9 cellular contexts compared by ENCODE assay signal in genomic region chr2:106161938-106162814, GRCh38. TPM values are rescaled to one million over a fixed set of nuclear protein-coding genes. Genes with fewer than 3 reads are reported as not detected.
A peak's percentile ranks its signal among the peaks of the same experiment; 100 is the strongest.
DNase-seq lines count a peak whose midpoint lies in the region; ATAC-seq and TF ChIP-seq lines count a peak whose summit lies in the region.
"Had no signal": no experiment of that assay in that cellular context is flagged by ENCODE, and none has a peak within 500 bp of the region (broad histone marks: within the 10 kb centered on the region; RNA-seq: fewer than 3 reads in every experiment).

No MANE protein-coding gene starts in this region.

- H3K4me1 ChIP-seq in CD4-positive, alpha-beta memory T cell (ENCODE audit: insufficient read depth, low read length) = peaks cover 77% of the 10 kb centered on the region

- no peak for ATAC-seq in central memory CD8-positive, alpha-beta T cell (replicated peaks; ENCODE audit: extremely low read depth, poor library complexity, severe bottlenecking)
- no peak for ATAC-seq in naive thymus-derived CD8-positive, alpha-beta T cell
- ATAC-seq in GM18861 (IDR thresholded peaks at IDR 0.05; ENCODE audit: unreplicated experiment) = no peak

- peak overlapping the region; percentile 80 for H3K27ac ChIP-seq in CD4-positive, alpha-beta memory T cell (ENCODE audit: low read depth, low read length)

- peaks cover 18 to 31% of the 10 kb centered on the region in 2 donors for H3K36me3 Mint-ChIP-seq in CD4-positive, alpha-beta memory T cell
- peaks cover 20% of the 10 kb centered on the region for H3K36me3 Mint-ChIP-seq in central memory CD8-positive, alpha-beta T cell (ENCODE audit: insufficient read depth)
- peaks cover 0 to 17% (median 12%) of the 10 kb centered on the region in 3 donors for H3K36me3 Mint-ChIP-seq in naive thymus-derived CD8-positive, alpha-beta T cell

- CTCF ChIA-PET in CD4-positive, alpha-beta memory T cell (lab: Charles Lee; ENCODE audit: partially characterized antibody) = interaction anchor here (0.7 to 6.7 kb wide), 6 partner anchors 9 to 77 kb away, joined by 3 to 65 read pairs (median 16); partner anchors contain the start of gene UXS1

- H3K27me3 ChIP-seq in CD4-positive, alpha-beta memory T cell (ENCODE audit: insufficient read depth, low read length) = no peaks in the 10 kb centered on the region
- H3K27me3 ChIP-seq: thyroid gland had no signal

- no peak; the same call in 1 of the 2 replicates for TF ChIP-seq EP300 in Ishikawa (IDR thresholded peaks at IDR 0.05; ENCODE audit: borderline replicate concordance)

- peak overlapping the region in 2 of 8 donors; percentile 87 to 98 for H3K4me3 Mint-ChIP-seq in CD4-positive, alpha-beta memory T cell
- no peak overlapping the region for H3K4me3 Mint-ChIP-seq in central memory CD8-positive, alpha-beta T cell
- H3K4me3 Mint-ChIP-seq in naive thymus-derived CD8-positive, alpha-beta T cell = peak overlapping the region in 9 of 10 donors; percentile 36 to 99 (median 96)

- peaks cover 0 to 3% (median 0%) of the 10 kb centered on the region in 8 donors for H3K9me3 Mint-ChIP-seq in CD4-positive, alpha-beta memory T cell
- H3K9me3 Mint-ChIP-seq in central memory CD8-positive, alpha-beta T cell = no peaks in the 10 kb centered on the region
- no peaks in the 10 kb centered on the region for H3K9me3 Mint-ChIP-seq in naive thymus-derived CD8-positive, alpha-beta T cell

- H3K36me3 ChIP-seq in CD4-positive, alpha-beta memory T cell (ENCODE audit: insufficient read depth, low read length) = no peaks in the 10 kb centered on the region
- H3K36me3 ChIP-seq: thyroid gland had no signal

- no peaks in the 10 kb centered on the region for H3K9me3 ChIP-seq in CD4-positive, alpha-beta memory T cell (ENCODE audit: control insufficient read depth in 1 of 2, low read length in 2 of 2)
- H3K9me3 ChIP-seq: thyroid gland had no signal

- DNase-seq in CD4-positive, alpha-beta memory T cell = peak in 1 of 5 donors; percentile 17
- no peak for DNase-seq in central memory CD8-positive, alpha-beta T cell (ENCODE audit: low spot score in 2 of 2)
- peak in 2 of 10 donors; percentile 46 to 53 for DNase-seq in naive thymus-derived CD8-positive, alpha-beta T cell
- DNase-seq in NCI-H2171 treated with DMSO at 0.1 percent for 48 hours (lab: John Stamatoyannopoulos, UW) (no peak), GM03348 (ENCODE audit: low spot score) (no peak), NCI-H345 treated with DMSO at 0.1 percent for 48 hours (lab: John Stamatoyannopoulos, UW; ENCODE audit: unreplicated experiment) (no peak)
- DNase-seq: thyroid gland had no signal

- POLR2A ChIA-PET in CD4-positive, alpha-beta memory T cell (lab: Charles Lee; ENCODE audit: partially characterized antibody) = interaction anchor here (1.3 to 12.6 kb wide), 8 partner anchors 9 to 416 kb away, joined by 3 to 308 read pairs (median 19); partner anchors contain the start of gene UXS1
- POLR2A ChIA-PET in naive thymus-derived CD8-positive, alpha-beta T cell (lab: Charles Lee) = interaction anchor here (0.6 to 5.4 kb wide), 9 partner anchors 8 to 363 kb away, joined by 3 to 71 read pairs (median 9); partner anchors contain the start of gene UXS1

- H3K27me3 Mint-ChIP-seq in CD4-positive, alpha-beta memory T cell = no peaks in the 10 kb centered on the region
- no peaks in the 10 kb centered on the region for H3K27me3 Mint-ChIP-seq in central memory CD8-positive, alpha-beta T cell
- peaks cover 0 to 2% (median 0%) of the 10 kb centered on the region in 5 donors for H3K27me3 Mint-ChIP-seq in naive thymus-derived CD8-positive, alpha-beta T cell

- intact Hi-C loops in CD4-positive, alpha-beta memory T cell (cut with micrococcal nuclease) = loop anchor here (1.0 to 10.0 kb wide), 3 partner anchors 7 to 417 kb away; partner anchors contain the start of gene NCK2

- H3K27ac Mint-ChIP-seq in CD4-positive, alpha-beta memory T cell = peak overlapping the region; percentile 91 to 99 (median 98)
- peak overlapping the region; percentile 95 for H3K27ac Mint-ChIP-seq in central memory CD8-positive, alpha-beta T cell (ENCODE audit: low read depth)
- H3K27ac Mint-ChIP-seq in naive thymus-derived CD8-positive, alpha-beta T cell = peak overlapping the region in 9 of 10 donors; percentile 96 to 100 (median 98)

- no peak for TF ChIP-seq RAD21 in Ishikawa (IDR thresholded peaks at IDR 0.05; ENCODE audit: low read depth)

- H3K4me1 Mint-ChIP-seq in CD4-positive, alpha-beta memory T cell = peaks cover 60 to 96% (median 75%) of the 10 kb centered on the region in 4 donors
- H3K4me1 Mint-ChIP-seq in central memory CD8-positive, alpha-beta T cell = peaks cover 63% of the 10 kb centered on the region
- H3K4me1 Mint-ChIP-seq in naive thymus-derived CD8-positive, alpha-beta T cell = peaks cover 50 to 98% (median 91%) of the 10 kb centered on the region in 4 donors

- no peak overlapping the region for H3K4me3 ChIP-seq in CD4-positive, alpha-beta memory T cell (ENCODE audit: low read length in 2 of 2)
- H3K4me3 ChIP-seq: thyroid gland had no signal

TF ChIP-seq in Ishikawa, 13 proteins besides CTCF, POLR2A, EP300 and RAD21:
- TF ChIP-seq TEAD4 (IDR thresholded peaks at IDR 0.05) (0 out of 2 replicates have a peak, but pooled peaks have one; percentile 21), USF1 (IDR thresholded peaks at IDR 0.05) (peak; percentile 79), NFIC (IDR thresholded peaks at IDR 0.05) (peak; percentile 40; the same call in 1 of the 2 replicates), CEBPB (IDR thresholded peaks at IDR 0.05) (no peak)

RNA-seq across cellular contexts. Expression of gene UXS1, which starts 31.9 kb away (rescaled TPM):
- total RNA-seq in CD4-positive, alpha-beta memory T cell = 100 to 1,000 TPM; 143 to 150 TPM
- polyA plus RNA-seq in CD4-positive, alpha-beta memory T cell = 10 to 100 TPM; 87.2 to 91.8 TPM
- total RNA-seq in naive thymus-derived CD8-positive, alpha-beta T cell = 100 to 1,000 TPM; 186 to 187 TPM
- polyA plus RNA-seq in naive thymus-derived CD8-positive, alpha-beta T cell = 100 to 1,000 TPM in 1 of 3 donors, 10 to 100 TPM in 2; 56.4 to 108 (median 74.9) TPM
